Comparison of ENCODE assay signal across 8 cellular contexts in the genomic region with DNA sequence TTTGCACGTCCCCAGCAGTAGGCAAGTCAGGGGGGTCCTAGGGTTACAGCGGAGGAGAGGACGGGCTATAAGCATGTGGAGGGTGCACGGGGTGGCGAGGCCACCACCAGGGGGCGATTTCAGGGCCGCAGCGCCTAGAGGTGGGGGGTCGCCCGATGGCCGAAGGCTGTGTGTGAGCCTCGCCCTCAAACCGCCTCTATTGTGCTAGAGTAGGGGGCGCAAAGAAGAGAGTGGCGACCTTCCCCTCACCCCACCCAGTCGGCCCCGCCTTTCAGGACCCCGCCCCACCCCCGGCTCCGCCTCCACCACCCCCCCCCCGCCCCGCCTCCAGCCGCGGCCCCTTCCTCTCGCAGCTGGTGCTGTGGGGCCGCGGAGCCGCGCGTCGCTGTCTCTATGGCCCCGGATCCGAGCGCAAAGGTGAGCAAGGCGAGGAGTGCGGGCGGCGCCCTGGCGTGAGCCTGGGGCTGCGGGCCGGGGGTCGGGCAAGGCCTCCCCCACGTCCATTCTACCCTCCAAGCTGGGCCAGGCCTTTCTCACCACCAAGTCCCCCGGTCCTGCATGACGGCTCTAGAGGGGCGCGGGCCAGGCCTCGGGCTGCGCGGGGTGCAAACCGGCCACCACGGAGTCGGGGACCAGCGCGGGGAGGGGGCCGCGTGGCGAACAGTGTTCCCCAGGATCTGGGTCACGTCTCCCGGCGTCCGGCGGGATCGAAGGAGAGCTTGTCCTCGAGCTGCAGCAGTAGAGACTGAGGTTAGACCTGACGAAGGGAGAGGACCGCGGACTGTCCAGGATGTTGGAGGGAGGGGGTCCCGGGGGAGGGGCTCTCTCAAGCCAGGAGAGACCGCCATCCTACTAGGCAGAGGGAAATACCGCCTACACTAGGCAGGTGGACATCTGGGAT. TPM values are rescaled to one million over a fixed set of nuclear protein-coding genes. Genes with fewer than 3 reads are reported as not detected.
A peak's percentile ranks its signal among the peaks of the same experiment; 100 is the strongest.
DNase-seq lines count a peak whose midpoint lies in the region; ATAC-seq lines count a peak whose summit lies in the region.

A gene with protein sequence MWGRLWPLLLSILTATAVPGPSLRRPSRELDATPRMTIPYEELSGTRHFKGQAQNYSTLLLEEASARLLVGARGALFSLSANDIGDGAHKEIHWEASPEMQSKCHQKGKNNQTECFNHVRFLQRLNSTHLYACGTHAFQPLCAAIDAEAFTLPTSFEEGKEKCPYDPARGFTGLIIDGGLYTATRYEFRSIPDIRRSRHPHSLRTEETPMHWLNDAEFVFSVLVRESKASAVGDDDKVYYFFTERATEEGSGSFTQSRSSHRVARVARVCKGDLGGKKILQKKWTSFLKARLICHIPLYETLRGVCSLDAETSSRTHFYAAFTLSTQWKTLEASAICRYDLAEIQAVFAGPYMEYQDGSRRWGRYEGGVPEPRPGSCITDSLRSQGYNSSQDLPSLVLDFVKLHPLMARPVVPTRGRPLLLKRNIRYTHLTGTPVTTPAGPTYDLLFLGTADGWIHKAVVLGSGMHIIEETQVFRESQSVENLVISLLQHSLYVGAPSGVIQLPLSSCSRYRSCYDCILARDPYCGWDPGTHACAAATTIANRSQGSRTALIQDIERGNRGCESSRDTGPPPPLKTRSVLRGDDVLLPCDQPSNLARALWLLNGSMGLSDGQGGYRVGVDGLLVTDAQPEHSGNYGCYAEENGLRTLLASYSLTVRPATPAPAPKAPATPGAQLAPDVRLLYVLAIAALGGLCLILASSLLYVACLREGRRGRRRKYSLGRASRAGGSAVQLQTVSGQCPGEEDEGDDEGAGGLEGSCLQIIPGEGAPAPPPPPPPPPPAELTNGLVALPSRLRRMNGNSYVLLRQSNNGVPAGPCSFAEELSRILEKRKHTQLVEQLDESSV (plus strand): TSS at position 330 of the 901 bp plus-strand sequence. CDS start 3,409 bp downstream, outside the sequence.

- H3K4me3 Mint-ChIP-seq in activated CD4-positive, alpha-beta T cell treated with anti-CD3 and anti-CD28 coated beads, Interleukin-2, amount 10 ng/mL, durations not matched to agents 24 days and 14 days: peak within 1 kb of the TSS; percentile 72
- H3K4me3 Mint-ChIP-seq in stimulated activated naive CD8-positive, alpha-beta T cell treated with anti-CD3 and anti-CD28 coated beads, Interleukin-15, amount 100 ng/mL, for 72 hours: peak within 1 kb of the TSS; percentile 66 to 75

- peak; percentile 33 for DNase-seq in NCI-H510A (lab: John Stamatoyannopoulos, UW)
- DNase-seq in NCI-H510A treated with DMSO at 0.1 percent for 48 hours (lab: John Stamatoyannopoulos, UW): no peak
- DNase-seq in Jurkat, Clone E6-1 (ENCODE audit: low read depth, low spot score): peak; percentile 22
- DNase-seq in activated CD4-positive, alpha-beta T cell treated with anti-CD3 and anti-CD28 coated beads, Interleukin-2, amount 10 ng/mL, durations not matched to agents 24 days and 14 days: peak; percentile 82
- peak in 1 of 3 donors; percentile 14 for DNase-seq in effector memory CD4-positive, alpha-beta T cell
- peak; percentile 90 for DNase-seq in mesenteric fat pad (ENCODE audit: low spot score)
- DNase-seq in stimulated activated naive CD8-positive, alpha-beta T cell treated with anti-CD3 and anti-CD28 coated beads, Interleukin-15, amount 100 ng/mL, for 72 hours: peak; percentile 42 to 44

- peaks cover 6% of the 10 kb centered on the region for H3K4me1 ChIP-seq in effector memory CD4-positive, alpha-beta T cell (ENCODE audit: control insufficient read depth, insufficient read depth, low read length, poor library complexity, severe bottlenecking)

- peaks cover 6% of the 10 kb centered on the region for H3K36me3 ChIP-seq in effector memory CD4-positive, alpha-beta T cell (ENCODE audit: control insufficient read depth, insufficient read depth, low read length)

- ATAC-seq in stimulated activated naive CD8-positive, alpha-beta T cell treated with anti-CD3 and anti-CD28 coated beads, Interleukin-15, amount 100 ng/mL, for 72 hours: peak; percentile 87
- no peak for ATAC-seq in GM18870 (IDR thresholded peaks at IDR 0.05; ENCODE audit: unreplicated experiment)

- H3K27me3 ChIP-seq in effector memory CD4-positive, alpha-beta T cell (replicated peaks; ENCODE audit: control insufficient read depth, insufficient read depth, low read length, poor library complexity, severe bottlenecking): no peaks in the 10 kb centered on the region

- peaks cover 6% of the 10 kb centered on the region for H3K36me3 Mint-ChIP-seq in activated CD4-positive, alpha-beta T cell treated with anti-CD3 and anti-CD28 coated beads, Interleukin-2, amount 10 ng/mL, durations not matched to agents 24 days and 14 days (ENCODE audit: low read depth)

- no peak within 1 kb of the TSS for H3K27ac Mint-ChIP-seq in activated CD4-positive, alpha-beta T cell treated with anti-CD3 and anti-CD28 coated beads, Interleukin-2, amount 10 ng/mL, durations not matched to agents 24 days and 14 days
- peak within 1 kb of the TSS in 1 of 2 donors; percentile 63 for H3K27ac Mint-ChIP-seq in stimulated activated naive CD8-positive, alpha-beta T cell treated with anti-CD3 and anti-CD28 coated beads, Interleukin-15, amount 100 ng/mL, for 72 hours

- peaks cover 6% of the 10 kb centered on the region for H3K27me3 Mint-ChIP-seq in activated CD4-positive, alpha-beta T cell treated with anti-CD3 and anti-CD28 coated beads, Interleukin-2, amount 10 ng/mL, durations not matched to agents 24 days and 14 days
- no peaks in the 10 kb centered on the region for H3K27me3 Mint-ChIP-seq in stimulated activated naive CD8-positive, alpha-beta T cell treated with anti-CD3 and anti-CD28 coated beads, Interleukin-15, amount 100 ng/mL, for 72 hours

- no peaks in the 10 kb centered on the region for H3K9me3 Mint-ChIP-seq in activated CD4-positive, alpha-beta T cell treated with anti-CD3 and anti-CD28 coated beads, Interleukin-2, amount 10 ng/mL, durations not matched to agents 24 days and 14 days
- no peaks in the 10 kb centered on the region for H3K9me3 Mint-ChIP-seq in stimulated activated naive CD8-positive, alpha-beta T cell treated with anti-CD3 and anti-CD28 coated beads, Interleukin-15, amount 100 ng/mL, for 72 hours

- peak within 1 kb of the TSS; percentile 52 for H3K4me3 ChIP-seq in Jurkat, Clone E6-1 (ENCODE audit: low read length)
- H3K4me3 ChIP-seq in effector memory CD4-positive, alpha-beta T cell (ENCODE audit: insufficient read depth, low read depth, low read length, poor library complexity, severe bottlenecking): peak within 1 kb of the TSS; percentile 67

- H3K9me3 ChIP-seq in effector memory CD4-positive, alpha-beta T cell (ENCODE audit: control insufficient read depth, low read length): no peaks in the 10 kb centered on the region

- H3K27ac ChIP-seq in effector memory CD4-positive, alpha-beta T cell (ENCODE audit: insufficient read depth, low read length, poor library complexity, severe bottlenecking): no peak within 1 kb of the TSS

- peaks cover 6% of the 10 kb centered on the region for H3K4me1 Mint-ChIP-seq in activated CD4-positive, alpha-beta T cell treated with anti-CD3 and anti-CD28 coated beads, Interleukin-2, amount 10 ng/mL, durations not matched to agents 24 days and 14 days
- peaks cover 34% of the 10 kb centered on the region for H3K4me1 Mint-ChIP-seq in stimulated activated naive CD8-positive, alpha-beta T cell treated with anti-CD3 and anti-CD28 coated beads, Interleukin-15, amount 100 ng/mL, for 72 hours

- intact Hi-C loops in activated CD4-positive, alpha-beta T cell treated with anti-CD3 and anti-CD28 coated beads, Interleukin-2, amount 10 ng/mL, durations not matched to agents 24 days and 14 days (cut with micrococcal nuclease): loop anchor here (1.0 kb wide), 2 partner anchors 27 to 45 kb away; no protein-coding TSS in a partner anchor

RNA-seq across cellular contexts. Expression of the gene that starts here (rescaled TPM):
- polyA plus RNA-seq in Jurkat, Clone E6-1 (2012; ENCODE audit: insufficient read depth, insufficient read length): 5.3 TPM
- 1.4 and 1.8 TPM in 2 replicates for total RNA-seq in activated CD4-positive, alpha-beta T cell treated with anti-CD3 and anti-CD28 coated beads, Interleukin-2, amount 10 ng/mL, durations not matched to agents 24 days and 14 days
- total RNA-seq in mesenteric fat pad: 1.4 TPM
